ENCODE assay signal across 15 cellular contexts in genomic region chr10:11511325-11511724, GRCh38.
DNase-seq lines count a peak whose midpoint lies in the region; ATAC-seq and TF ChIP-seq lines count a peak whose summit lies in the region.
"Had no signal": no experiment of that assay in that cellular context is flagged by ENCODE, and none has a peak within 500 bp of the region (broad histone marks: within the 10 kb centered on the region; RNA-seq: fewer than 3 reads in every experiment).

No MANE protein-coding gene starts in this region.

- intact Hi-C loops in A673 (cut with micrococcal nuclease; ENCODE audit: unreplicated experiment), result loop anchor here (5.0 to 10.0 kb wide), 2 partner anchors 231 to 473 kb away; partner anchors contain the start of gene ECHDC3

- H3K36me3 ChIP-seq in A673 (ENCODE audit: insufficient read depth, low read length, poor library complexity, severe bottlenecking) (no peaks in the 10 kb centered on the region), Karpas-422 (ENCODE audit: insufficient read depth, low read length) (peaks cover 45% of the 10 kb centered on the region; the same call in 1 of the 2 replicates), neural progenitor cell (peaks cover 6% of the 10 kb centered on the region)

- H3F3A ChIP-seq in neural progenitor cell (ENCODE audit: low read depth), result peaks cover 33% of the 10 kb centered on the region

- TF ChIP-seq CTCF in A673 (conservative IDR thresholded peaks at IDR 0.05; ENCODE audit: low read depth, low read length), result no peak
- no peak for TF ChIP-seq CTCF in astrocyte of the cerebellum (IDR thresholded peaks at IDR 0.05; ENCODE audit: low read depth, low read length, missing control alignments)
- TF ChIP-seq CTCF in neural progenitor cell (IDR thresholded peaks at IDR 0.05), result no peak

- H3K9me3 ChIP-seq in A673 (ENCODE audit: low read depth, low read length, poor library complexity, severe bottlenecking) (no peaks in the 10 kb centered on the region), Karpas-422 (ENCODE audit: low read length) (no peaks in the 10 kb centered on the region), neural progenitor cell (ENCODE audit: low read depth) (no peaks in the 10 kb centered on the region)

- H3K79me2 ChIP-seq in Karpas-422 (ENCODE audit: low read length), result peaks cover 95% of the 10 kb centered on the region
- H3K79me2 ChIP-seq in neural progenitor cell (ENCODE audit: low read depth), result peaks cover 4% of the 10 kb centered on the region

- in situ Hi-C loops in astrocyte of the cerebellum (cut with HindIII; ENCODE audit: low sequenced_read_pairs), result no loop called here

- ATAC-seq in HG02884 (IDR thresholded peaks at IDR 0.05; ENCODE audit: unreplicated experiment), result no peak
- ATAC-seq: GM12878 had no signal

- no TSS peak for BruUV-seq in A673 (replicated peaks; lab: Mats Ljungman, UMichigan)

- H3K4me3 ChIP-seq in A673 (ENCODE audit: low read depth, low read length, poor library complexity, severe bottlenecking) (no peak overlapping the region), Karpas-422 (ENCODE audit: low read length) (no peak overlapping the region), astrocyte of the cerebellum (ENCODE audit: low read depth, low read length) (no peak overlapping the region), neural progenitor cell (no peak overlapping the region)
- H3K4me3 ChIP-seq: GM12878 had no signal

- H3K36me3 Mint-ChIP-seq in neural progenitor cell, result peaks cover 10% of the 10 kb centered on the region

- H3K9ac ChIP-seq in Karpas-422 (ENCODE audit: low read length) (no peak overlapping the region), neural progenitor cell (no peak overlapping the region)

- no peak overlapping the region for H3K4me3 Mint-ChIP-seq in neural progenitor cell
- H3K4me3 Mint-ChIP-seq: B cell; CD4-positive, alpha-beta T cell had no signal

- DNase-seq in A673 (ENCODE audit: low spot score) (peak; percentile 89), Karpas-422 (no peak), astrocyte of the cerebellum (ENCODE audit: low read depth) (peak; percentile 13), neural progenitor cell (ENCODE audit: low spot score) (no peak), kidney glomerular epithelial cell (lab: John Stamatoyannopoulos, UW) (no peak), NCI-H345 (lab: John Stamatoyannopoulos, UW) (no peak)
- no peak for DNase-seq in activated CD4-positive, alpha-beta T cell treated with anti-CD3 and anti-CD28 coated beads, Interleukin-2, amount 50 U/mL, for 48 hours
- DNase-seq: 8988T; Calu3; CD4-positive, alpha-beta T cell; DMS 273 treated with DMSO at 0.1 percent for 48 hours; HCEC 1CT had no signal

- H3K4me2 ChIP-seq in Karpas-422 (ENCODE audit: low read depth, low read length, poor library complexity, severe bottlenecking) (no peak overlapping the region), neural progenitor cell (no peak overlapping the region)

- CTCF ChIA-PET in A673 (lab: Charles Lee), result interaction anchor here (1.6 kb wide), 1 partner anchor 214 kb away, joined by 5 read pairs; no protein-coding TSS in a partner anchor

- H3K4me1 Mint-ChIP-seq in neural progenitor cell, result peaks cover 35% of the 10 kb centered on the region

- H3K27ac Mint-ChIP-seq in neural progenitor cell, result no peak overlapping the region
- H3K27ac Mint-ChIP-seq: CD4-positive, alpha-beta T cell had no signal

- H3K4me1 ChIP-seq in A673 (ENCODE audit: insufficient read depth, low read length, poor library complexity, severe bottlenecking) (peaks cover 60% of the 10 kb centered on the region), Karpas-422 (ENCODE audit: low read length) (peaks cover 20% of the 10 kb centered on the region), neural progenitor cell (peaks cover 40% of the 10 kb centered on the region)

- peak overlapping the region; percentile 29 for H3K27ac ChIP-seq in A673 (ENCODE audit: low read depth, low read length, poor library complexity, severe bottlenecking)
- H3K27ac ChIP-seq in Karpas-422 (ENCODE audit: low read length), result peak overlapping the region; percentile 25; the same call in 1 of the 2 replicates
- H3K27ac ChIP-seq in neural progenitor cell, result peak overlapping the region; percentile 25

- H3K9me3 Mint-ChIP-seq in neural progenitor cell, result no peaks in the 10 kb centered on the region
- H3K9me3 Mint-ChIP-seq: CD4-positive, alpha-beta T cell had no signal

- H2AFZ ChIP-seq in Karpas-422 (ENCODE audit: low read length) (no peak overlapping the region), neural progenitor cell (replicated peaks) (no peak overlapping the region)

- H3K27me3 ChIP-seq in A673 (replicated peaks; ENCODE audit: insufficient read depth, low read depth, low read length, poor library complexity) (no peaks in the 10 kb centered on the region), Karpas-422 (ENCODE audit: low read length) (no peaks in the 10 kb centered on the region), neural progenitor cell (no peaks in the 10 kb centered on the region)

- POLR2A ChIA-PET in A673 (lab: Charles Lee; ENCODE audit: low non-redundant PET), result no interaction called here

- no peaks in the 10 kb centered on the region for H3K9me2 ChIP-seq in Karpas-422 (replicated peaks; ENCODE audit: insufficient read depth, low read length)

- H3K27me3 Mint-ChIP-seq in neural progenitor cell (ENCODE audit: insufficient read depth, low read depth), result no peaks in the 10 kb centered on the region
- H3K27me3 Mint-ChIP-seq: B cell; CD4-positive, alpha-beta T cell had no signal

- H4K20me1 ChIP-seq in Karpas-422 (ENCODE audit: insufficient read depth, low read depth, low read length) (no peaks in the 10 kb centered on the region), neural progenitor cell (ENCODE audit: low read depth) (peaks cover 19% of the 10 kb centered on the region)

Comparison
In these comparisons a context has a peak if more than half of its experiments do, and no peak if none do; other contexts are left out.
1. DNase-seq: peak in A673 (single experiment) and astrocyte of the cerebellum (single experiment); none in Karpas-422 (single experiment), neural progenitor cell (single experiment), activated CD4-positive, alpha-beta T cell treated with anti-CD3 and anti-CD28 coated beads, Interleukin-2, amount 50 U/mL, for 48 hours (0 of 2), kidney glomerular epithelial cell (single experiment) and NCI-H345 (single experiment).
2. Peak in every context shown above with its lines, with median percentiles within 50 percentile points of each other: H3K27ac ChIP-seq.